In genomic region chr10:126268104-126268900, GRCh38 we compare ENCODE assay signal across 1 cellular context.
TF ChIP-seq lines count a peak whose summit lies in the region.

No MANE protein-coding gene starts in this region.

TF ChIP-seq in IMR-90, 13 proteins besides CTCF, POLR2A, EP300 and RAD21 (continued from another document):
- TF ChIP-seq CHD1 (IDR thresholded peaks at IDR 0.05; ENCODE audit: low read depth, low read length) (no peak), FOS (IDR thresholded peaks at IDR 0.05; ENCODE audit: low read depth, low read length) (no peak), RFX5 (IDR thresholded peaks at IDR 0.05; ENCODE audit: low read depth, low read length) (no peak), MAZ (IDR thresholded peaks at IDR 0.05; ENCODE audit: borderline replicate concordance, low read depth, low read length) (no peak), SMC3 (IDR thresholded peaks at IDR 0.05; ENCODE audit: low read depth, low read length) (no peak)
